In the genomic region with DNA sequence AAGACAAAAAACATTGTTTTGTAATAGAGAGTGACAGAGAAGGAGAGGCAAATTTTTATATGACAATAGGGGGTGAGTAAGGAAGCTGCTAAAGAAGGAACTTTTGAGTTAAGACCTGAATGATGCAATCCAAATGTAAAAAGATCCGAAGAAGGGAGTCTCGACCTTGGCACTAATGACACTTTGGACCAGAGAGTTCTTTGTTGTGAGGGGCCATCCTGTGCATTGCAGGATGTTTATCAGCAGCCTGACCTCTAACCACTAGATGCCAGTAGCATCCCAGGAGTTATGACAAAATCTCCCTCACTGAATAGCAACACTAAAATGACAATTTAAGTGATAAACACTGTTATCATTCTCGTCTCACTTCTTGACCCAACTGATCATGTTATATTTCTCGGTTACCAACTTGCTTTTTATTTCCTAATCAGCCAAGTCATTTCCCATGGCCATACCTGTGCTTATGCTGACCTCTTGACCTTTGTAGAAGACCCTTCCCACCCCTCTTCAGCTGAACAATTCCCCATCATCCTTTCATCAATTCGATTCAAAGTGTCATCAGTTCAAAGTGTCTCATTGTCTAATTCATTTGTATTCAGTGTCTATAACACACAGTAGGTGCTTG, we compare ENCODE assay signal across 14 cellular contexts. TPM values are rescaled to one million over a fixed set of nuclear protein-coding genes. Genes with fewer than 3 reads are reported as not detected.
A peak's percentile ranks its signal among the peaks of the same experiment; 100 is the strongest.
DNase-seq lines count a peak whose midpoint lies in the region; ATAC-seq, FAIRE-seq and TF ChIP-seq lines count a peak whose summit lies in the region.
"Had no signal": no experiment of that assay in that cellular context is flagged by ENCODE, and none has a peak within 500 bp of the region (broad histone marks: within the 10 kb centered on the region; RNA-seq: fewer than 3 reads in every experiment).

No MANE protein-coding gene starts in this region.

- H4K5ac ChIP-seq in mesendoderm (ENCODE audit: low read length), result no peak overlapping the region

- intact Hi-C loops in K562 (cut with micrococcal nuclease) (loop anchor here (1.0 kb wide), 2 partner anchors 82 to 191 kb away; no protein-coding TSS in a partner anchor), colonic mucosa (cut with DNase I) (no loop called here)

- TF ChIP-seq EP300 in Ishikawa (IDR thresholded peaks at IDR 0.05; ENCODE audit: borderline replicate concordance) (no peak), K562 (IDR thresholded peaks at IDR 0.05; ENCODE audit: low read length) (no peak), tibial nerve (IDR thresholded peaks at IDR 0.05) (no peak)

- TF ChIP-seq CTCF in GM10248 (IDR thresholded peaks at IDR 0.05; ENCODE audit: control extremely low read depth, extremely low read depth, low read depth, missing control alignments), result peak; percentile 23
- peak; percentile 38 to 63 (median 47); a peak in 4 of 6 replicates for TF ChIP-seq CTCF in K562 (IDR thresholded peaks at IDR 0.05 in 2 of 3, conservative IDR thresholded peaks at IDR 0.05 in 1 of 3; ENCODE audit: insufficient read depth in 2 of 3, low read depth in 1 of 3, low read length in 3 of 3)
- no peak for TF ChIP-seq CTCF in tibial nerve (IDR thresholded peaks at IDR 0.05)
- TF ChIP-seq CTCF in colonic mucosa (IDR thresholded peaks at IDR 0.05), result no peak

- H3K27ac ChIP-seq in K562 (ENCODE audit: extremely low read depth, low read depth, low read length) (no peak overlapping the region), mesendoderm (ENCODE audit: low read depth, low read length) (no peak overlapping the region), tibial nerve (no peak overlapping the region), colonic mucosa (no peak overlapping the region)
- H3K27ac ChIP-seq: Peyer's patch, testis had no signal

- no peak for TF ChIP-seq POLR2A in K562 (conservative IDR thresholded peaks at IDR 0.05)
- no peak for TF ChIP-seq POLR2A in tibial nerve (IDR thresholded peaks at IDR 0.05)

- no peak overlapping the region for H2BK5ac ChIP-seq in mesendoderm (ENCODE audit: low read length)

- H3K4me1 ChIP-seq in K562 (replicated peaks in 1 of 2; ENCODE audit: control insufficient read depth in 2 of 2, insufficient read depth in 2 of 2, low read length in 2 of 2), result no peaks in the 10 kb centered on the region
- peaks cover 7% of the 10 kb centered on the region for H3K4me1 ChIP-seq in mesendoderm (ENCODE audit: control insufficient read depth, low read depth, low read length)
- H3K4me1 ChIP-seq in tibial nerve, result peaks cover 0 to 7% (median 0%) of the 10 kb centered on the region in 4 donors
- H3K4me1 ChIP-seq in colonic mucosa, result no peaks in the 10 kb centered on the region
- H3K4me1 ChIP-seq: Peyer's patch had no signal

- TF ChIP-seq RAD21 in Ishikawa (IDR thresholded peaks at IDR 0.05; ENCODE audit: low read depth) (peak; percentile 21; the same call in 1 of the 2 replicates), K562 (CRISPR knock-in tag; conservative IDR thresholded peaks at IDR 0.05 in 1 of 2, IDR thresholded peaks at IDR 0.05 in 1 of 2) (peak; percentile 47 to 81)

- in situ Hi-C loops in K562 (cut with MboI), result no loop called here

- no peak overlapping the region for H2AK5ac ChIP-seq in mesendoderm (ENCODE audit: low read length)

- H3K27me3 ChIP-seq in K562 (ENCODE audit: control insufficient read depth in 2 of 2, insufficient read depth in 2 of 2, low read length in 2 of 2), result peaks cover 6 to 21% of the 10 kb centered on the region in 2 experiments
- H3K27me3 ChIP-seq in mesendoderm (ENCODE audit: insufficient read depth, low read length, poor library complexity), result no peaks in the 10 kb centered on the region
- no peaks in the 10 kb centered on the region for H3K27me3 ChIP-seq in tibial nerve
- H3K27me3 ChIP-seq in colonic mucosa, result no peaks in the 10 kb centered on the region
- H3K27me3 ChIP-seq: Peyer's patch, testis had no signal

- no peak overlapping the region for H4K8ac ChIP-seq in mesendoderm (ENCODE audit: low read depth, low read length)

- DNase-seq in GM10248 (ENCODE audit: extremely low spot score) (no peak), K562 (ENCODE audit: extremely low read depth in 1 of 4, low spot score in 3 of 4) (peak in 1 of 4 experiments; percentile 25), mesendoderm (peak; percentile 52), D341Med (ENCODE audit: low spot score) (no peak), tibial nerve (ENCODE audit: low spot score in 2 of 2) (no peak), colonic mucosa (no peak)
- DNase-seq: activated CD4-positive, alpha-beta T cell treated with anti-CD3 and anti-CD28 coated beads, Interleukin-2, amount 50 U/mL, for 4 hours; aorta; naive B cell; NCI-H1694 treated with DMSO at 0.1 percent for 48 hours; Peyer's patch; stimulated activated CD4-positive, alpha-beta T cell treated with anti-CD3 and anti-CD28 coated beads, Interleukin-2, amount 100 ng/mL, for 24 hours; testis had no signal

- H3K79me2 ChIP-seq in K562 (ENCODE audit: control insufficient read depth, insufficient read depth, low read length), result no peaks in the 10 kb centered on the region
- H3K79me2 ChIP-seq in mesendoderm (ENCODE audit: control insufficient read depth, insufficient read depth, low read length), result no peaks in the 10 kb centered on the region

- no peak overlapping the region for H3K23ac ChIP-seq in mesendoderm (ENCODE audit: low read length)

- H3K36me3 ChIP-seq in K562 (ENCODE audit: control insufficient read depth, insufficient read depth, low read length) (no peaks in the 10 kb centered on the region), mesendoderm (ENCODE audit: control insufficient read depth, insufficient read depth, low read length) (no peaks in the 10 kb centered on the region), tibial nerve (no peaks in the 10 kb centered on the region), colonic mucosa (no peaks in the 10 kb centered on the region)
- H3K36me3 ChIP-seq: Peyer's patch had no signal

- H2AFZ ChIP-seq in K562 (ENCODE audit: low read depth, low read length), result no peak overlapping the region

- no peaks in the 10 kb centered on the region for H3K9me1 ChIP-seq in K562 (ENCODE audit: control insufficient read depth, insufficient read depth, low read length)

- POLR2A ChIA-PET in GM10248 (lab: Yijun Ruan, JAX), result no interaction called here
- POLR2A ChIA-PET in K562 (lab: Yijun Ruan, JAX), result no interaction called here

- no TSS peak for BruUV-seq in K562 (replicated peaks; lab: Mats Ljungman, UMichigan)

- no peak overlapping the region for H3K4ac ChIP-seq in mesendoderm (ENCODE audit: low read depth, low read length)

- WGBS in K562 (ENCODE audit: insufficient coverage, low coverage, missing lambda C conversion rate), result under 1% methylated on average over 5 of the region's 5 CpGs
- WGBS in mesendoderm (ENCODE audit: extremely low coverage, insufficient coverage, low lambda C conversion rate), result no CpG with 5 or more reads among the region's 5 CpGs
- WGBS in tibial nerve, 2 donors, result 52 to 60% methylated on average over 5 of the region's 5 CpGs

- H3K18ac ChIP-seq in mesendoderm (ENCODE audit: low read length), result no peak overlapping the region

- H3K9me3 ChIP-seq in K562 (replicated peaks; ENCODE audit: control insufficient read depth, insufficient read depth, low read depth, low read length) (no peaks in the 10 kb centered on the region), tibial nerve (no peaks in the 10 kb centered on the region), colonic mucosa (no peaks in the 10 kb centered on the region)
- H3K9me3 ChIP-seq: Peyer's patch, testis had no signal

- CTCF ChIA-PET in GM10248 (lab: Yijun Ruan, JAX) (interaction anchor here (0.9 to 4.7 kb wide), 6 partner anchors 8 to 158 kb away, joined by 3 to 23 read pairs (median 8); no protein-coding TSS in a partner anchor), K562 (lab: Yijun Ruan, JAX; ENCODE audit: low intra/inter-chr PET ratio) (interaction anchor here (0.7 to 1.1 kb wide), 2 partner anchors 82 to 83 kb away, joined by 3 to 4 read pairs; no protein-coding TSS in a partner anchor)

- H3K4me3 ChIP-seq in K562 (no peak overlapping the region), mesendoderm (ENCODE audit: low read length) (no peak overlapping the region), tibial nerve (no peak overlapping the region), colonic mucosa (no peak overlapping the region)
- H3K4me3 ChIP-seq: Peyer's patch, testis had no signal

- no peaks in the 10 kb centered on the region for H3K79me1 ChIP-seq in mesendoderm (ENCODE audit: low read length)

- no peak for FAIRE-seq in K562 (lab: Jason Lieb, UNC)

- H2BK15ac ChIP-seq in mesendoderm (replicated peaks; ENCODE audit: low read depth), result no peak overlapping the region

- H3K56ac ChIP-seq in mesendoderm (ENCODE audit: low read length), result no peak overlapping the region

- ATAC-seq in K562, result peak; percentile 74

- H3K4me2 ChIP-seq in K562 (ENCODE audit: insufficient read depth, low read length) (no peak overlapping the region), mesendoderm (ENCODE audit: low read length) (no peak overlapping the region)

- H4K20me1 ChIP-seq in K562 (replicated peaks; ENCODE audit: control insufficient read depth, insufficient read depth, low read length), result no peaks in the 10 kb centered on the region

- no peak overlapping the region for H2BK120ac ChIP-seq in mesendoderm (ENCODE audit: low read depth, low read length)

- H3K9ac ChIP-seq in K562 (ENCODE audit: insufficient read depth in 1 of 2, low read depth in 2 of 2, low read length in 2 of 2), result no peak overlapping the region
- H3K9ac ChIP-seq in mesendoderm (ENCODE audit: low read length), result no peak overlapping the region
- H3K9ac ChIP-seq in colonic mucosa (ENCODE audit: low read depth in 2 of 2, low read length in 2 of 2), result no peak overlapping the region

RNA-seq across cellular contexts. Expression of gene DGKI, which starts 30.0 kb away (rescaled TPM):
- total RNA-seq in K562 (2011; cell fraction: chromatin; rRNA removed; ENCODE audit: low replicate concordance), result not detected in 2 replicates
- 0.33 TPM in 1 of 2 replicates, not detected in the other for total RNA-seq in K562 (2011; cell fraction: nucleolus; rRNA removed)
- total RNA-seq in K562 (2011; cell fraction: nucleoplasm; rRNA removed), result not detected in 2 replicates
- 0.54 TPM in 1 of 2 replicates, not detected in the other for total RNA-seq in K562 (2014; rRNA removed)
- total RNA-seq in K562 (2014; rRNA removed; fragmentation: Illumina TruSeq; extraction: Trizol), result not detected in 2 replicates
- total RNA-seq in K562 (2015; rRNA removed; fragmentation: Illumina TruSeq; extraction: Trizol), result 0.11 TPM in 1 of 2 replicates, not detected in the other
- not detected in 2 replicates for total RNA-seq in K562 (2021)
- polyA plus RNA-seq in K562 (2011; rRNA removed), result 0.18 TPM in 1 of 2 replicates, not detected in the other
- polyA plus RNA-seq in K562 (2011; cell fraction: cytosol; rRNA removed), result not detected in 2 replicates
- polyA plus RNA-seq in K562 (2011; cell fraction: nucleus; rRNA removed), result 0.01 and 0.03 TPM in 2 replicates
- polyA plus RNA-seq in K562 (2012), result 0.01 and 0.19 TPM in 2 replicates
- polyA plus RNA-seq in K562 (2014; fragmentation: Illumina TruSeq; extraction: Trizol), result not detected in 2 replicates
- polyA plus RNA-seq in K562 (2014; fragmentation: Nextera tagmentation; extraction: Ambion mirVana), result under 1 TPM in 1 of 2 experiments, not detected in 1; 0.11 TPM
- not detected in 2 replicates for polyA plus RNA-seq in K562 (2014; rRNA removed)
- 0.09 and 0.18 TPM in 2 replicates for polyA minus RNA-seq in K562 (2011; rRNA and poly(A)+ RNA removed)
- polyA minus RNA-seq in K562 (2011; cell fraction: cytosol; rRNA and poly(A)+ RNA removed), result not detected in 2 replicates
- polyA minus RNA-seq in K562 (2011; cell fraction: nucleus; rRNA and poly(A)+ RNA removed), result not detected in 2 replicates
- polyA plus RNA-seq in mesendoderm (2013, experiment 1 of 2), result 0.15 TPM
- polyA plus RNA-seq in mesendoderm (2013, experiment 2 of 2), result 0.22 TPM
- total RNA-seq in tibial nerve, result 1 to 10 TPM in 3 of 4 donors, under 1 TPM in 1; 0.21 to 2.7 (median 1.7) TPM
- under 1 TPM; 0.35 to 0.67 TPM for total RNA-seq in colonic mucosa

Comparison
In these comparisons a context has a peak if more than half of its experiments do, and no peak if none do; other contexts are left out.
1. CTCF ChIP-seq: peak in GM10248 (single experiment) and K562 (3 of 3); none in tibial nerve (0 of 5) and colonic mucosa (single experiment).